In genomic region chr16:1929105-1929504, GRCh38 we compare ENCODE assay signal across 8 cellular contexts. TPM values are rescaled to one million over a fixed set of nuclear protein-coding genes. Genes with fewer than 3 reads are reported as not detected.
DNase-seq lines count a peak whose midpoint lies in the region; ATAC-seq lines count a peak whose summit lies in the region.

No MANE protein-coding gene starts in this region.

- DNase-seq in activated T-cell treated with anti-CD3 and anti-CD28 coated beads for 48 hours (ENCODE audit: low read depth) = peak; percentile 13
- no peak for DNase-seq in activated T-cell treated with anti-CD3 and anti-CD28 coated beads for 4 hours
- peak; percentile 34 for DNase-seq in M059J (ENCODE audit: low read depth)
- DNase-seq in activated naive CD8-positive, alpha-beta T cell treated with anti-CD3 and anti-CD28 coated beads, Interleukin-2, amount 10 ng/mL, durations not matched to agents 7 days and 5 days = no peak
- no peak for DNase-seq in stimulated activated naive B cell treated with anti-CD40 and anti-IgM and Interleukin-4, amounts not matched to agents 10 μg/mL and 1 μg/mL and 100 μg/mL, for 72 hours
- DNase-seq in NCI-H446 treated with DMSO at 0.1 percent for 48 hours (lab: John Stamatoyannopoulos, UW) = no peak

- POLR2A ChIA-PET in activated naive CD8-positive, alpha-beta T cell treated with anti-CD3 and anti-CD28 coated beads, Interleukin-2, amount 10 ng/mL, durations not matched to agents 7 days and 5 days (lab: Charles Lee) = interaction anchor here (0.6 to 1.1 kb wide), 5 partner anchors 14 to 147 kb away, joined by 3 to 10 read pairs (median 3); partner anchors contain the start of genes MSRB1, NTHL1, NUBP2 and RPS2

- ATAC-seq in activated naive CD8-positive, alpha-beta T cell treated with anti-CD3 and anti-CD28 coated beads, Interleukin-2, amount 10 ng/mL, durations not matched to agents 7 days and 5 days (ENCODE audit: low read depth) = peak; percentile 21
- peak; percentile 39 to 41 for ATAC-seq in stimulated activated naive B cell treated with anti-CD40 and anti-IgM and Interleukin-4, amounts not matched to agents 10 μg/mL and 1 μg/mL and 100 μg/mL, for 72 hours (replicated peaks)
- no peak for ATAC-seq in GM19328 (IDR thresholded peaks at IDR 0.05; ENCODE audit: unreplicated experiment)

- no peaks in the 10 kb centered on the region for H3K9me3 Mint-ChIP-seq in activated naive CD8-positive, alpha-beta T cell treated with anti-CD3 and anti-CD28 coated beads, Interleukin-2, amount 10 ng/mL, durations not matched to agents 7 days and 5 days
- no peaks in the 10 kb centered on the region for H3K9me3 Mint-ChIP-seq in stimulated activated naive B cell treated with anti-CD40 and anti-IgM and Interleukin-4, amounts not matched to agents 10 μg/mL and 1 μg/mL and 100 μg/mL, for 72 hours

- no peaks in the 10 kb centered on the region for H3K36me3 Mint-ChIP-seq in activated naive CD8-positive, alpha-beta T cell treated with anti-CD3 and anti-CD28 coated beads, Interleukin-2, amount 10 ng/mL, durations not matched to agents 7 days and 5 days
- no peaks in the 10 kb centered on the region for H3K36me3 Mint-ChIP-seq in stimulated activated naive B cell treated with anti-CD40 and anti-IgM and Interleukin-4, amounts not matched to agents 10 μg/mL and 1 μg/mL and 100 μg/mL, for 72 hours

- H3K9me3 ChIP-seq in iPS-18c (ENCODE audit: control insufficient read depth, insufficient read depth, low read length) = no peaks in the 10 kb centered on the region

- H3K27me3 Mint-ChIP-seq in activated naive CD8-positive, alpha-beta T cell treated with anti-CD3 and anti-CD28 coated beads, Interleukin-2, amount 10 ng/mL, durations not matched to agents 7 days and 5 days = peaks cover 13% of the 10 kb centered on the region
- peaks cover 15 to 20% of the 10 kb centered on the region in 2 donors for H3K27me3 Mint-ChIP-seq in stimulated activated naive B cell treated with anti-CD40 and anti-IgM and Interleukin-4, amounts not matched to agents 10 μg/mL and 1 μg/mL and 100 μg/mL, for 72 hours

- peak overlapping the region; percentile 72 for H3K27ac Mint-ChIP-seq in activated naive CD8-positive, alpha-beta T cell treated with anti-CD3 and anti-CD28 coated beads, Interleukin-2, amount 10 ng/mL, durations not matched to agents 7 days and 5 days
- peak overlapping the region; percentile 47 for H3K27ac Mint-ChIP-seq in stimulated activated naive B cell treated with anti-CD40 and anti-IgM and Interleukin-4, amounts not matched to agents 10 μg/mL and 1 μg/mL and 100 μg/mL, for 72 hours

- peak overlapping the region; percentile 44; the same call in 1 of the 2 replicates for H3K4me3 ChIP-seq in iPS-18c (ENCODE audit: insufficient read depth, low read depth, low read length)

- peak overlapping the region; percentile 80 for H3K4me3 Mint-ChIP-seq in activated naive CD8-positive, alpha-beta T cell treated with anti-CD3 and anti-CD28 coated beads, Interleukin-2, amount 10 ng/mL, durations not matched to agents 7 days and 5 days
- peak overlapping the region; percentile 78 to 82 for H3K4me3 Mint-ChIP-seq in stimulated activated naive B cell treated with anti-CD40 and anti-IgM and Interleukin-4, amounts not matched to agents 10 μg/mL and 1 μg/mL and 100 μg/mL, for 72 hours

- H3K4me1 Mint-ChIP-seq in activated naive CD8-positive, alpha-beta T cell treated with anti-CD3 and anti-CD28 coated beads, Interleukin-2, amount 10 ng/mL, durations not matched to agents 7 days and 5 days = peaks cover 2% of the 10 kb centered on the region
- peaks cover 2 to 5% of the 10 kb centered on the region in 2 donors for H3K4me1 Mint-ChIP-seq in stimulated activated naive B cell treated with anti-CD40 and anti-IgM and Interleukin-4, amounts not matched to agents 10 μg/mL and 1 μg/mL and 100 μg/mL, for 72 hours

RNA-seq across cellular contexts. Expression of gene HS3ST6, which starts 10.9 kb away (rescaled TPM):
- not detected in 2 replicates for total RNA-seq in M059J (2014; rRNA removed; shearing (Covaris generic))
- not detected for total RNA-seq in activated naive CD8-positive, alpha-beta T cell treated with anti-CD3 and anti-CD28 coated beads, Interleukin-2, amount 10 ng/mL, durations not matched to agents 7 days and 5 days

RNA-seq across cellular contexts. Expression of gene MSRB1, which starts 13.9 kb away (rescaled TPM):
- total RNA-seq in M059J (2014; rRNA removed; shearing (Covaris generic)) = 16.2 and 27.8 TPM in 2 replicates
- total RNA-seq in activated naive CD8-positive, alpha-beta T cell treated with anti-CD3 and anti-CD28 coated beads, Interleukin-2, amount 10 ng/mL, durations not matched to agents 7 days and 5 days = 10 to 100 TPM; 12.0 to 12.5 TPM

RNA-seq across cellular contexts. Expression of gene RPL3L, which starts 25.4 kb away (rescaled TPM):
- 0.52 TPM in 1 of 2 replicates, not detected in the other for total RNA-seq in M059J (2014; rRNA removed; shearing (Covaris generic))
- total RNA-seq in activated naive CD8-positive, alpha-beta T cell treated with anti-CD3 and anti-CD28 coated beads, Interleukin-2, amount 10 ng/mL, durations not matched to agents 7 days and 5 days = not detected

RNA-seq across cellular contexts. Expression of gene NDUFB10, which starts 30.2 kb away (rescaled TPM):
- 287 and 304 TPM in 2 replicates for total RNA-seq in M059J (2014; rRNA removed; shearing (Covaris generic))
- 100 to 1,000 TPM; 108 to 115 TPM for total RNA-seq in activated naive CD8-positive, alpha-beta T cell treated with anti-CD3 and anti-CD28 coated beads, Interleukin-2, amount 10 ng/mL, durations not matched to agents 7 days and 5 days

RNA-seq across cellular contexts. Expression of gene RPS2, which starts 35.5 kb away (rescaled TPM):
- 1,628 and 1,651 TPM in 2 replicates for total RNA-seq in M059J (2014; rRNA removed; shearing (Covaris generic))
- total RNA-seq in activated naive CD8-positive, alpha-beta T cell treated with anti-CD3 and anti-CD28 coated beads, Interleukin-2, amount 10 ng/mL, durations not matched to agents 7 days and 5 days = 1,000 to 10,000 TPM; 2,404 to 2,409 TPM

Comparison
In these comparisons a context has a peak if more than half of its experiments do, and no peak if none do; other contexts are left out.
1. DNase-seq: peak in activated T-cell treated with anti-CD3 and anti-CD28 coated beads for 48 hours (single experiment) and M059J (single experiment); none in activated T-cell treated with anti-CD3 and anti-CD28 coated beads for 4 hours (single experiment), activated naive CD8-positive, alpha-beta T cell treated with anti-CD3 and anti-CD28 coated beads, Interleukin-2, amount 10 ng/mL, durations not matched to agents 7 days and 5 days (single experiment), stimulated activated naive B cell treated with anti-CD40 and anti-IgM and Interleukin-4, amounts not matched to agents 10 μg/mL and 1 μg/mL and 100 μg/mL, for 72 hours (single experiment) and NCI-H446 treated with DMSO at 0.1 percent for 48 hours (single experiment).